In genomic region chr1:69070660-69071373, GRCh38 we compare ENCODE assay signal across 17 cellular contexts.
A peak's percentile ranks its signal among the peaks of the same experiment; 100 is the strongest.
DNase-seq lines count a peak whose midpoint lies in the region; ATAC-seq and TF ChIP-seq lines count a peak whose summit lies in the region.
"Had no signal": no experiment of that assay in that cellular context is flagged by ENCODE, and none has a peak within 500 bp of the region (broad histone marks: within the 10 kb centered on the region; RNA-seq: fewer than 3 reads in every experiment).

No MANE protein-coding gene starts in this region.

- peak overlapping the region; percentile 15 for H3K4me3 Mint-ChIP-seq in glutamatergic neuron (ENCODE audit: unreplicated experiment)
- H3K4me3 Mint-ChIP-seq: CD4-positive, alpha-beta memory T cell had no signal

- H3K27ac Mint-ChIP-seq in glutamatergic neuron (ENCODE audit: unreplicated experiment) = peak overlapping the region; percentile 83
- H3K27ac Mint-ChIP-seq: CD4-positive, alpha-beta memory T cell had no signal

- H3K4me1 Mint-ChIP-seq in glutamatergic neuron (ENCODE audit: low read depth, unreplicated experiment) = peaks cover 17% of the 10 kb centered on the region
- H3K4me1 Mint-ChIP-seq: CD4-positive, alpha-beta memory T cell had no signal

- peaks cover 28% of the 10 kb centered on the region for H3K9me3 Mint-ChIP-seq in glutamatergic neuron (ENCODE audit: unreplicated experiment)

- no peak for DNase-seq in glutamatergic neuron
- DNase-seq in activated CD4-positive, CD25-positive, alpha-beta regulatory T cell (lab: John Stamatoyannopoulos, UW) = no peak
- no peak for DNase-seq in nucleus accumbens (lab: John Stamatoyannopoulos, UW)
- no peak for DNase-seq in iPS-NIHi7 (ENCODE audit: extremely low spot score)
- DNase-seq: BE2C; CD4-positive, alpha-beta memory T cell; DMS79; EL; GM23248; H7; Kasumi-1; KBM-7 had no signal

- peaks cover 32% of the 10 kb centered on the region for H3K36me3 Mint-ChIP-seq in glutamatergic neuron (ENCODE audit: unreplicated experiment)
- H3K36me3 Mint-ChIP-seq: CD4-positive, alpha-beta memory T cell had no signal

- peaks cover 18% of the 10 kb centered on the region for H3K27me3 Mint-ChIP-seq in glutamatergic neuron (ENCODE audit: unreplicated experiment)
- H3K27me3 Mint-ChIP-seq: CD4-positive, alpha-beta memory T cell had no signal

- peak; percentile 60 for ATAC-seq in GM18870 (IDR thresholded peaks at IDR 0.05; ENCODE audit: unreplicated experiment)
- ATAC-seq in HG02588 (IDR thresholded peaks at IDR 0.05; ENCODE audit: unreplicated experiment) = peak; percentile 60
- peak; percentile 51 for ATAC-seq in HG03432 (IDR thresholded peaks at IDR 0.05; ENCODE audit: unreplicated experiment)
- ATAC-seq in HG03039 (IDR thresholded peaks at IDR 0.05; ENCODE audit: unreplicated experiment) = no peak
- ATAC-seq: A549 had no signal

- TF ChIP-seq CTCF in glutamatergic neuron (IDR thresholded peaks at IDR 0.05; ENCODE audit: partially characterized antibody, unreplicated experiment) = no peak
